1 cellular context compared by ENCODE assay signal in the genomic region with DNA sequence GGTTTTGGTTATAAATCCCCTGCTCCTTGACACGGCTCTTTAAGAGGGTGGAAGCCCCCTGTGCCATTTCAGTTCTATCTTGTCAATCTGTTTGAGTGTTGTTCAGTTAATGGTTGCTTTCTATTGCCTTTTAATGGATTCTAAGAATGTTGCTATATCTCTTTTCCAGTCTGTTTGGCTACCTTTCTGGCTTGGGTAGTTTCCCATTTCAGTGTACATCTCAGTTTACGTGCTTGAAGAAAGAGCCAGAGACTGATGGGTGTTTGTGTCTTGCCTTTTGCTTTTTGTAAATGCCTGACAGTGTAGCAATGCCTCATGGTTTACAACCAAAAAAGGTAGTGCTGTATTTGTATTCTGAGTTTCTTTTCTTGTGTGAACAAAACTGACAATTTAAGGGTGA.
TF ChIP-seq lines count a peak whose summit lies in the region.

No MANE protein-coding gene starts in this region.

TF ChIP-seq in H1, 55 proteins besides CTCF, POLR2A, EP300 and RAD21:
- TF ChIP-seq, protein P1, sequence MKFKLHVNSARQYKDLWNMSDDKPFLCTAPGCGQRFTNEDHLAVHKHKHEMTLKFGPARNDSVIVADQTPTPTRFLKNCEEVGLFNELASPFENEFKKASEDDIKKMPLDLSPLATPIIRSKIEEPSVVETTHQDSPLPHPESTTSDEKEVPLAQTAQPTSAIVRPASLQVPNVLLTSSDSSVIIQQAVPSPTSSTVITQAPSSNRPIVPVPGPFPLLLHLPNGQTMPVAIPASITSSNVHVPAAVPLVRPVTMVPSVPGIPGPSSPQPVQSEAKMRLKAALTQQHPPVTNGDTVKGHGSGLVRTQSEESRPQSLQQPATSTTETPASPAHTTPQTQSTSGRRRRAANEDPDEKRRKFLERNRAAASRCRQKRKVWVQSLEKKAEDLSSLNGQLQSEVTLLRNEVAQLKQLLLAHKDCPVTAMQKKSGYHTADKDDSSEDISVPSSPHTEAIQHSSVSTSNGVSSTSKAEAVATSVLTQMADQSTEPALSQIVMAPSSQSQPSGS (IDR thresholded peaks at IDR 0.05; ENCODE audit: low read length): no peak
- TF ChIP-seq BCL11A (IDR thresholded peaks at IDR 0.05; ENCODE audit: low read depth in 2 of 2, low read length in 2 of 2) (no peak), TAF1 (IDR thresholded peaks at IDR 0.05; ENCODE audit: low read depth, low read length) (no peak), EZH2 (IDR thresholded peaks at IDR 0.05; ENCODE audit: low read depth, low read length, severe bottlenecking) (no peak), HDAC6 (IDR thresholded peaks at IDR 0.05; ENCODE audit: low read depth, low read length) (no peak), NANOG (IDR thresholded peaks at IDR 0.05; ENCODE audit: insufficient read depth, low read depth, low read length, poor library complexity, severe bottlenecking) (no peak), SUZ12 (IDR thresholded peaks at IDR 0.05; ENCODE audit: low read length) (no peak)
- TF ChIP-seq, protein P2, sequence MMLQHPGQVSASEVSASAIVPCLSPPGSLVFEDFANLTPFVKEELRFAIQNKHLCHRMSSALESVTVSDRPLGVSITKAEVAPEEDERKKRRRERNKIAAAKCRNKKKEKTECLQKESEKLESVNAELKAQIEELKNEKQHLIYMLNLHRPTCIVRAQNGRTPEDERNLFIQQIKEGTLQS (IDR thresholded peaks at IDR 0.05; ENCODE audit: insufficient read depth, low read depth, low read length): no peak
- TF ChIP-seq, protein P3, sequence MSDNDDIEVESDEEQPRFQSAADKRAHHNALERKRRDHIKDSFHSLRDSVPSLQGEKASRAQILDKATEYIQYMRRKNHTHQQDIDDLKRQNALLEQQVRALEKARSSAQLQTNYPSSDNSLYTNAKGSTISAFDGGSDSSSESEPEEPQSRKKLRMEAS (IDR thresholded peaks at IDR 0.05): no peak
